In genomic region chr20:45782890-45783289, GRCh38 we compare ENCODE assay signal across 10 cellular contexts. TPM values are rescaled to one million over a fixed set of nuclear protein-coding genes. Genes with fewer than 3 reads are reported as not detected.
DNase-seq lines count a peak whose midpoint lies in the region; ATAC-seq and TF ChIP-seq lines count a peak whose summit lies in the region.
"Had no signal": no experiment of that assay in that cellular context is flagged by ENCODE, and none has a peak within 500 bp of the region (broad histone marks: within the 10 kb centered on the region; RNA-seq: fewer than 3 reads in every experiment).

No MANE protein-coding gene starts in this region.

- peaks cover 50% of the 10 kb centered on the region for H3K4me1 ChIP-seq in GM23248 (ENCODE audit: insufficient read depth)
- H3K4me1 ChIP-seq: HAP-1 had no signal

- H3K9me3 Mint-ChIP-seq in WTC11, result no peaks in the 10 kb centered on the region

- TF ChIP-seq CTCF in RWPE1 (conservative IDR thresholded peaks at IDR 0.05; ENCODE audit: low read depth) (no peak), WTC11 (IDR thresholded peaks at IDR 0.05) (no peak)

- CTCF ChIA-PET in RWPE1 (lab: Yijun Ruan, JAX), result interaction anchor here (1.7 kb wide), 1 partner anchor 16 kb away, joined by 8 read pairs; no protein-coding TSS in a partner anchor
- CTCF ChIA-PET in WTC11 (lab: Charles Lee), result interaction anchor here (1.7 kb wide), 1 partner anchor 12 kb away, joined by 15 read pairs; no protein-coding TSS in a partner anchor

- no peak overlapping the region for H3K4me3 ChIP-seq in GM23248
- H3K4me3 ChIP-seq: HAP-1 had no signal

- no peaks in the 10 kb centered on the region for H3K36me3 Mint-ChIP-seq in WTC11

- no peak for ATAC-seq in WTC11

- no peak overlapping the region for H3K4me3 Mint-ChIP-seq in WTC11

- H3F3A ChIP-seq in GM23248 (ENCODE audit: insufficient read depth), result peaks cover 52% of the 10 kb centered on the region

- in situ Hi-C loops in GM23248 (cut with MboI), result loop anchor here (25.0 kb wide), 1 partner anchor 771 kb away; no protein-coding TSS in a partner anchor

- no peaks in the 10 kb centered on the region for H3K27me3 ChIP-seq in GM23248 (replicated peaks; ENCODE audit: insufficient read depth)

- H3K9ac ChIP-seq in GM23248, result no peak overlapping the region

- 73 to 75% methylated on average over 4 of the region's 4 CpGs for WGBS in GM23248 (ENCODE audit: low coverage in 1 of 2, low lambda C conversion rate in 2 of 2, missing lambda C conversion rate in 2 of 2), 2 experiments

- H2AFZ ChIP-seq in GM23248, result no peak overlapping the region

- H4K20me1 ChIP-seq in GM23248 (ENCODE audit: insufficient read depth), result no peaks in the 10 kb centered on the region

- no peaks in the 10 kb centered on the region for H3K4me1 Mint-ChIP-seq in WTC11

- no peaks in the 10 kb centered on the region for H3K36me3 ChIP-seq in GM23248 (ENCODE audit: low read depth)
- H3K36me3 ChIP-seq: HAP-1 had no signal

- no peak overlapping the region for H3K27ac Mint-ChIP-seq in WTC11

- no peaks in the 10 kb centered on the region for H3K9me2 ChIP-seq in GM23248 (ENCODE audit: insufficient read depth)

- POLR2A ChIA-PET in RWPE1 (lab: Yijun Ruan, JAX; ENCODE audit: low non-redundant PET), result interaction anchor here (0.9 kb wide), 1 partner anchor 11 kb away, joined by 3 read pairs; no protein-coding TSS in a partner anchor
- POLR2A ChIA-PET in WTC11 (lab: Charles Lee), result no interaction called here

- H3K27me3 Mint-ChIP-seq in WTC11 (ENCODE audit: low read depth), result no peaks in the 10 kb centered on the region

- DNase-seq in GM23248 (peak; percentile 22), RWPE1 (ENCODE audit: low spot score) (peak; percentile 47), kidney glomerular epithelial cell (lab: John Stamatoyannopoulos, UW) (peak; percentile 1), WTC11 (ENCODE audit: low spot score) (no peak), NOMO-1 (lab: John Stamatoyannopoulos, UW; ENCODE audit: unreplicated experiment in 2 of 2) (no peak)
- no peak for DNase-seq in stimulated activated CD8-positive, alpha-beta memory T cell treated with anti-CD3 and anti-CD28 coated beads, Interleukin-4, amount 100 ng/mL, for 48 hours
- DNase-seq: amniotic stem cell, DMS79 treated with DMSO at 0.1 percent for 48 hours, NCI-H1092 treated with DMSO at 0.1 percent for 48 hours had no signal

- no peak overlapping the region for H3K4me2 ChIP-seq in GM23248 (ENCODE audit: unreplicated experiment)

- no peaks in the 10 kb centered on the region for H3K9me3 ChIP-seq in GM23248 (ENCODE audit: low read depth)
- H3K9me3 ChIP-seq: HAP-1 had no signal

- no peak overlapping the region for H3K27ac ChIP-seq in GM23248
- H3K27ac ChIP-seq in RWPE1, result no peak overlapping the region

- no peaks in the 10 kb centered on the region for H3K79me2 ChIP-seq in GM23248 (ENCODE audit: insufficient read depth)

TF ChIP-seq in WTC11, 78 proteins besides CTCF, POLR2A, EP300 and RAD21:
- TF ChIP-seq ESRRA (CRISPR knock-in tag; IDR thresholded peaks at IDR 0.05; ENCODE audit: borderline replicate concordance) (no peak), FOXP4 (CRISPR knock-in tag; IDR thresholded peaks at IDR 0.05) (no peak), TP53 (CRISPR knock-in tag; IDR thresholded peaks at IDR 0.05) (no peak), E2F1 (CRISPR knock-in tag; IDR thresholded peaks at IDR 0.05) (no peak), MYBL2 (CRISPR knock-in tag; IDR thresholded peaks at IDR 0.05) (no peak)

RNA-seq across cellular contexts. Expression of gene WFDC3, which starts 8.8 kb away (rescaled TPM):
- total RNA-seq in GM23248 (2014; rRNA removed; shearing (Covaris generic)), result 0.76 TPM in 1 of 2 replicates, not detected in the other
- polyA plus RNA-seq in GM23248 (2016; fragmentation: Nextera tagmentation; extraction: Ambion mirVana), result 2.4 and 3.6 TPM in 2 replicates
- not detected in 3 replicates for total RNA-seq in WTC11 (2021)

RNA-seq across cellular contexts. Expression of gene DNTTIP1, which starts 8.9 kb away (rescaled TPM):
- total RNA-seq in GM23248 (2014; rRNA removed; shearing (Covaris generic)), result 12.4 and 22.9 TPM in 2 replicates
- 57.2 and 57.6 TPM in 2 replicates for polyA plus RNA-seq in GM23248 (2016; fragmentation: Nextera tagmentation; extraction: Ambion mirVana)
- 34.2 to 35.7 TPM (median 35.1 TPM) in 3 replicates for total RNA-seq in WTC11 (2021)

RNA-seq across cellular contexts. Expression of gene UBE2C, which starts 29.6 kb away (rescaled TPM):
- 33.8 and 38.8 TPM in 2 replicates for total RNA-seq in GM23248 (2014; rRNA removed; shearing (Covaris generic))
- polyA plus RNA-seq in GM23248 (2016; fragmentation: Nextera tagmentation; extraction: Ambion mirVana), result 69.2 and 78.4 TPM in 2 replicates
- total RNA-seq in WTC11 (2021), result 249 to 251 TPM (median 249 TPM) in 3 replicates

RNA-seq across cellular contexts. Expression of gene TNNC2, which starts 44.2 kb away (rescaled TPM):
- not detected in 2 replicates for total RNA-seq in GM23248 (2014; rRNA removed; shearing (Covaris generic))
- 0.83 and 1.1 TPM in 2 replicates for polyA plus RNA-seq in GM23248 (2016; fragmentation: Nextera tagmentation; extraction: Ambion mirVana)
- 2.7 to 3.6 TPM (median 3.0 TPM) in 3 replicates for total RNA-seq in WTC11 (2021)

RNA-seq across cellular contexts. Expression of gene SNX21, which starts 50.7 kb away (rescaled TPM):
- 88.4 and 100 TPM in 2 replicates for total RNA-seq in GM23248 (2014; rRNA removed; shearing (Covaris generic))
- 50.9 and 54.7 TPM in 2 replicates for polyA plus RNA-seq in GM23248 (2016; fragmentation: Nextera tagmentation; extraction: Ambion mirVana)
- 17.9 to 23.1 TPM (median 21.7 TPM) in 3 replicates for total RNA-seq in WTC11 (2021)

Comparison
In these comparisons a context has a peak if more than half of its experiments do, and no peak if none do; other contexts are left out.
1. DNase-seq: peak in GM23248 (single experiment), RWPE1 (single experiment) and kidney glomerular epithelial cell (single experiment); none in stimulated activated CD8-positive, alpha-beta memory T cell treated with anti-CD3 and anti-CD28 coated beads, Interleukin-4, amount 100 ng/mL, for 48 hours (single experiment), WTC11 (single experiment) and NOMO-1 (0 of 2).